In the genomic region with DNA sequence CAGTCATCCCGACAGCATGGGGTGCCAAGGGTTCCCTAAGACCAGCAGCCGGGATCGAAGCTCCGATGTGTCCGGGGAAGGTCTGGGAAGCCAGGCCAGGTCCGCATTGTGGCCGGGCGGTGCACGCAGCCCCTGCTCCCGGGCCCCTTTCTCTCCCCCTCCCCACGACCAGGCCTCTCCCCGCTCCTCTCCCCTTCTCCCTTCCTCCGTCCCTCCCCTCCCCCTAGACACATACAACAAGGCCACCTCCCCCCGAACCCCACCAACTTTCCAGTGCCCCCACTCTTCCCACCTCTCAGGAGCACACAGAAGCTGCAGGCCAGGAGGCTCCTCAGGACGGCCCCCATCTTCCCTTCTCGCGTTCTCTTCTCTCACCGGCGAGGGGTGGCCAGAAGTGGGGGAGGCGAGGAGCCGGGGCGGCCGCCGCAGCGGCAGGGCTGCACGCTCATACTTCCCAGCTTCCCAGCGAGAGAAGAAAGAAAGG, we compare ENCODE assay signal across 8 cellular contexts. TPM values are rescaled to one million over a fixed set of nuclear protein-coding genes. Genes with fewer than 3 reads are reported as not detected.
DNase-seq lines count a peak whose midpoint lies in the region; ATAC-seq and TF ChIP-seq lines count a peak whose summit lies in the region.

No MANE protein-coding gene starts in this region.

- H3K9me3 Mint-ChIP-seq in nephron: no peaks in the 10 kb centered on the region

- peak overlapping the region; percentile 91 to 98 (median 95) for H3K4me3 Mint-ChIP-seq in nephron

- peaks cover 0 to 3% of the 10 kb centered on the region in 2 donors for H3K9me3 ChIP-seq in esophagus (ENCODE audit: control insufficient read depth in 2 of 2, insufficient read depth in 1 of 2, low read depth in 1 of 2, low read length in 1 of 2)

- H3K36me3 Mint-ChIP-seq in nephron (ENCODE audit: low read depth): peaks cover 12% of the 10 kb centered on the region

- peaks cover 0 to 2% of the 10 kb centered on the region in 2 donors for H3K4me1 ChIP-seq in esophagus (ENCODE audit: control insufficient read depth in 2 of 2, insufficient read depth in 2 of 2, low read length in 1 of 2)

- ATAC-seq in GM18520 (IDR thresholded peaks at IDR 0.05; ENCODE audit: unreplicated experiment) (no peak), HG02623 (IDR thresholded peaks at IDR 0.05; ENCODE audit: unreplicated experiment) (no peak)

- H3K27me3 ChIP-seq in esophagus (ENCODE audit: control insufficient read depth in 1 of 2, insufficient read depth in 2 of 2, low read length in 2 of 2): no peaks in the 10 kb centered on the region

- 0 to 1% methylated on average over 19 to 27 of the region's 27 CpGs for WGBS in esophagus, 2 donors

- no peaks in the 10 kb centered on the region for H3K36me3 ChIP-seq in esophagus (ENCODE audit: control insufficient read depth in 2 of 2, insufficient read depth in 2 of 2, low read length in 1 of 2)

- peak overlapping the region; percentile 92 to 94 for H3K27ac ChIP-seq in esophagus (ENCODE audit: low read depth in 2 of 2, low read length in 1 of 2)

- H3K4me1 Mint-ChIP-seq in nephron: peaks cover 36% of the 10 kb centered on the region

- no peak for TF ChIP-seq CTCF in nephron (IDR thresholded peaks at IDR 0.05; ENCODE audit: unreplicated experiment in 3 of 3)

- DNase-seq in NCI-H510A treated with DMSO at 0.1 percent for 48 hours (lab: John Stamatoyannopoulos, UW): peak; percentile 40
- no peak for DNase-seq in NCI-H510A (lab: John Stamatoyannopoulos, UW)
- DNase-seq in RPMI8226: peak; percentile 14
- no peak for DNase-seq in activated CD4-positive, CD25-positive, alpha-beta regulatory T cell (lab: John Stamatoyannopoulos, UW)

- H3K4me3 ChIP-seq in esophagus (ENCODE audit: low read depth in 1 of 2, low read length in 2 of 2): peak overlapping the region; percentile 76 to 80

- H3K27ac Mint-ChIP-seq in nephron: peak overlapping the region; percentile 100

- H3K27me3 Mint-ChIP-seq in nephron (ENCODE audit: low read depth): no peaks in the 10 kb centered on the region

RNA-seq across cellular contexts. Expression of a gene that starts 0.4 kb away (rescaled TPM):
- 1 to 10 TPM; 2.5 TPM for polyA plus RNA-seq in esophagus

Comparison
In these comparisons a context has a peak if more than half of its experiments do, and no peak if none do; other contexts are left out.
1. DNase-seq: peak in NCI-H510A treated with DMSO at 0.1 percent for 48 hours (single experiment) and RPMI8226 (single experiment); none in NCI-H510A (single experiment) and activated CD4-positive, CD25-positive, alpha-beta regulatory T cell (0 of 4).